ENCODE assay signal across 20 cellular contexts in the genomic region with DNA sequence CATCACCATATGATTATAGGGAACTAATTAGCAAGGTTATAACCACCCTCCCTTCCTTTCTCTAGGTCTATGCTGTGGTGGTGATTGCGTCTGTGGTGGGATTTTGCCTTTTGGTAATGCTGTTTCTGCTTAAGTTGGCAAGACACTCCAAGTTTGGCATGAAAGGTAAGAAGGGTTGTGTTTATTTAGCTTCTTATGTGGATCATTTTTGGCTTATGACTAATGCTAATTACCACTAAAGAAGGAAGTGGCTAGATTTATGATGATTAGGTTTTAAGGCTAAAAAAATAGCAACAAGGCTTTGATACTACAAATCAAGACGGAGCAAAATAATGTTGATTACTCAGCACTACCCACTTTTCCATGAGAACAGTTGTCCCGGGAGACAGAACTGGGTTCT.
DNase-seq lines count a peak whose midpoint lies in the region; ATAC-seq and TF ChIP-seq lines count a peak whose summit lies in the region.
"Had no signal": no experiment of that assay in that cellular context is flagged by ENCODE, and none has a peak within 500 bp of the region (broad histone marks: within the 10 kb centered on the region; RNA-seq: fewer than 3 reads in every experiment).

No MANE protein-coding gene starts in this region.

- peak overlapping the region in 3 of 8 donors; percentile 1 to 44 (median 12) for H3K4me3 Mint-ChIP-seq in CD4-positive, alpha-beta memory T cell
- H3K4me3 Mint-ChIP-seq in HFFc6, result no peak overlapping the region; the same call in 1 of the 2 replicates
- H3K4me3 Mint-ChIP-seq: immature natural killer cell had no signal

- peaks cover 0 to 2% (median 0%) of the 10 kb centered on the region in 8 donors for H3K9me3 Mint-ChIP-seq in CD4-positive, alpha-beta memory T cell
- no peaks in the 10 kb centered on the region; the same call in 1 of the 2 replicates for H3K9me3 Mint-ChIP-seq in HFFc6
- H3K9me3 Mint-ChIP-seq: immature natural killer cell had no signal

- intact Hi-C loops in CD4-positive, alpha-beta memory T cell (cut with micrococcal nuclease), result no loop called here
- intact Hi-C loops in left colon (cut with DNase I, micrococcal nuclease), result no loop called here

- H3K27ac ChIP-seq in CD4-positive, alpha-beta memory T cell (ENCODE audit: low read depth, low read length), result no peak overlapping the region
- no peak overlapping the region for H3K27ac ChIP-seq in foreskin keratinocyte
- H3K27ac ChIP-seq: right lobe of liver, thyroid gland had no signal

- peaks cover 11 to 31% (median 24%) of the 10 kb centered on the region in 4 donors for H3K4me1 Mint-ChIP-seq in CD4-positive, alpha-beta memory T cell
- peaks cover 49% of the 10 kb centered on the region; the same call in 1 of the 2 replicates for H3K4me1 Mint-ChIP-seq in HFFc6 (ENCODE audit: low read depth)
- H3K4me1 Mint-ChIP-seq: immature natural killer cell had no signal

- in situ Hi-C loops in HAP-1 (cut with MboI; ENCODE audit: low sequenced_read_pairs), result no loop called here

- no peaks in the 10 kb centered on the region for H3K27me3 ChIP-seq in CD4-positive, alpha-beta memory T cell (ENCODE audit: insufficient read depth, low read length)
- H3K27me3 ChIP-seq in foreskin keratinocyte, result peaks cover 9% of the 10 kb centered on the region
- H3K27me3 ChIP-seq in HAP-1 (ENCODE audit: low read depth), result no peaks in the 10 kb centered on the region
- H3K27me3 ChIP-seq: right lobe of liver, thyroid gland had no signal

- peak; percentile 13 to 45 (median 24) for DNase-seq in CD4-positive, alpha-beta memory T cell
- DNase-seq in HFFc6 (peak; percentile 2), astrocyte of the hippocampus (ENCODE audit: low read depth, low spot score) (peak; percentile 49), foreskin keratinocyte (peak; percentile 43 to 51), left colon (no peak), dermis blood vessel endothelial cell (no peak), HAP-1 (ENCODE audit: low spot score in 2 of 2) (no peak)
- DNase-seq: activated CD4-positive, CD25-positive, alpha-beta regulatory T cell treated with anti-CD3 and anti-CD28 coated beads, Interleukin-2, amount 50 U/mL, for 72 hours; activated effector memory CD4-positive, alpha-beta T cell treated with Interleukin-2 at 50 U/mL for 16 hours; Caco-2; EL; immature natural killer cell; NCI-H1417 treated with DMSO at 0.1 percent for 48 hours; NCI-H2171 treated with DMSO at 0.1 percent for 48 hours; NCI-H82; right lobe of liver; stimulated activated CD4-positive, alpha-beta T cell treated with anti-CD3 and anti-CD28 coated beads, Interleukin-15, amount 100 ng/mL, for 24 hours; T1000; thyroid gland had no signal

- H3K9me3 ChIP-seq in CD4-positive, alpha-beta memory T cell (ENCODE audit: control insufficient read depth in 1 of 2, low read length in 2 of 2), result no peaks in the 10 kb centered on the region
- H3K9me3 ChIP-seq in HAP-1, result no peaks in the 10 kb centered on the region
- H3K9me3 ChIP-seq: Caco-2, right lobe of liver, thyroid gland had no signal

- CTCF ChIA-PET in CD4-positive, alpha-beta memory T cell (lab: Charles Lee; ENCODE audit: partially characterized antibody), result no interaction called here

- no peak overlapping the region for H3K27ac Mint-ChIP-seq in CD4-positive, alpha-beta memory T cell
- no peak overlapping the region for H3K27ac Mint-ChIP-seq in HFFc6
- H3K27ac Mint-ChIP-seq: immature natural killer cell had no signal

- TF ChIP-seq CTCF in HFFc6 (IDR thresholded peaks at IDR 0.05) (no peak), foreskin keratinocyte (conservative IDR thresholded peaks at IDR 0.05) (no peak)

- no peaks in the 10 kb centered on the region for H3K36me3 ChIP-seq in CD4-positive, alpha-beta memory T cell (ENCODE audit: insufficient read depth, low read length)
- H3K36me3 ChIP-seq in HAP-1 (replicated peaks), result no peaks in the 10 kb centered on the region
- H3K36me3 ChIP-seq: right lobe of liver, thyroid gland had no signal

- POLR2A ChIA-PET in CD4-positive, alpha-beta memory T cell (lab: Charles Lee; ENCODE audit: partially characterized antibody), result no interaction called here

- no peaks in the 10 kb centered on the region for H3K36me3 Mint-ChIP-seq in CD4-positive, alpha-beta memory T cell
- H3K36me3 Mint-ChIP-seq in HFFc6 (ENCODE audit: low read depth), result no peaks in the 10 kb centered on the region
- H3K36me3 Mint-ChIP-seq: immature natural killer cell had no signal

- peak; percentile 55 for ATAC-seq in foreskin keratinocyte
- no peak for ATAC-seq in left colon
- ATAC-seq: Panc1, right lobe of liver had no signal

- H3K4me1 ChIP-seq in CD4-positive, alpha-beta memory T cell (ENCODE audit: insufficient read depth, low read length), result peaks cover 33% of the 10 kb centered on the region
- peaks cover 13% of the 10 kb centered on the region for H3K4me1 ChIP-seq in foreskin keratinocyte
- no peaks in the 10 kb centered on the region for H3K4me1 ChIP-seq in HAP-1
- H3K4me1 ChIP-seq: Caco-2, right lobe of liver had no signal

- no peak overlapping the region for H3K4me3 ChIP-seq in CD4-positive, alpha-beta memory T cell (ENCODE audit: low read length in 2 of 2)
- H3K4me3 ChIP-seq in HAP-1, result no peak overlapping the region
- H3K4me3 ChIP-seq: right lobe of liver, thyroid gland had no signal

- peaks cover 0 to 2% of the 10 kb centered on the region in 2 donors for H3K27me3 Mint-ChIP-seq in CD4-positive, alpha-beta memory T cell
- no peaks in the 10 kb centered on the region for H3K27me3 Mint-ChIP-seq in HFFc6 (ENCODE audit: insufficient read depth)

Comparison
In these comparisons a context has a peak if more than half of its experiments do, and no peak if none do; other contexts are left out.
1. DNase-seq: peak in CD4-positive, alpha-beta memory T cell (5 of 5), HFFc6 (single experiment), astrocyte of the hippocampus (single experiment) and foreskin keratinocyte (2 of 2); none in left colon (0 of 2), dermis blood vessel endothelial cell (single experiment) and HAP-1 (0 of 2).